ENCODE assay signal across 30 cellular contexts in the genomic region with DNA sequence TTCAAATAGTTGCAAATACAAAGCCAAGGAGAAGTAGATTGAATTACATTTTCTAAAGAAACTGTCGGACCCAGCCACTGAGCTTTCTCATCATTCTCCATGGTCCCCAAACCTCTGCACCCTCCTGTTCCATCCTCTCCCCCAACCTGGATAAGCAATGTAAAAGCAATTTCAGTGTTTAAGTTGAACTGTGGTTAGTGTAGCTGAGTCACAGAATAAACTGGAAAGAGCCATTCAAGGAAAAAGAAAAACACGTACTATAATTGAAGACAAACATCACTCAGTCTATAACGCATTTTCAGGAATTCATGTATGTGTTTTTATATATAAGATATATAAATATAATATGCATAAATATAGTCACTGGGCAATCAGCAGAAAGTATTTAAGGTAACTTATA.
"Had no signal": no experiment of that assay in that cellular context is flagged by ENCODE, and none has a peak within 500 bp of the region (broad histone marks: within the 10 kb centered on the region; RNA-seq: fewer than 3 reads in every experiment).

No MANE protein-coding gene starts in this region.

- H3K27ac ChIP-seq: left lung, lower lobe of right lung, neural progenitor cell, neutrophil, ovary, right atrium auricular region, right lobe of liver, stomach, suprapubic skin, thoracic aorta, tibial artery, upper lobe of right lung had no signal

- H3K4me1 ChIP-seq: left lung, lower lobe of right lung, neural progenitor cell, right atrium auricular region, right lobe of liver, stomach, suprapubic skin, tibial artery, upper lobe of right lung had no signal

- H3K9me3 ChIP-seq: lower lobe of right lung, neutrophil, ovary, right atrium auricular region, right lobe of liver, suprapubic skin, thoracic aorta, tibial artery, upper lobe of right lung had no signal

- H3K4me2 ChIP-seq: neural progenitor cell had no signal

- DNase-seq: hypothalamus; immature natural killer cell; kidney; left colon; left lung; lower lobe of right lung; mesendoderm; naive B cell; natural killer cell; nephron progenitor cell; occipital lobe; ovary; right lobe of liver; stimulated activated CD4-positive, alpha-beta T cell treated with anti-CD3 and anti-CD28 coated beads, Interleukin-12 subunit alpha, Interleukin-12 subunit beta, amount 100 ng/mL, for 4 hours; stimulated activated CD4-positive, alpha-beta T cell treated with anti-CD3 and anti-CD28 coated beads, Interleukin-15, amount 100 ng/mL, for 24 hours; stimulated activated CD4-positive, alpha-beta T cell treated with anti-CD3 and anti-CD28 coated beads, Interleukin-2, amount 100 ng/mL, for 24 hours; stimulated activated CD4-positive, alpha-beta T cell treated with anti-CD3 and anti-CD28 coated beads, Interleukin-4, amount 100 ng/mL, for 1 hour; stimulated activated naive B cell treated with anti-CD40 and anti-IgM and Interleukin-4, amounts not matched to agents 10 μg/mL and 1 μg/mL and 100 μg/mL, for 72 hours; stimulated activated naive CD8-positive, alpha-beta T cell treated with anti-CD3 and anti-CD28 coated beads, Interleukin-15, Interleukin-2, amounts not matched to agents 100 U/mL and 50 U/mL, for 24 hours; stomach; tibial artery; trophoblast cell; upper lobe of right lung had no signal

- H2AFZ ChIP-seq: neural progenitor cell had no signal

- H3K36me3 ChIP-seq: left lung, lower lobe of right lung, neural progenitor cell, neutrophil, ovary, right atrium auricular region, right lobe of liver, suprapubic skin, thoracic aorta, tibial artery, upper lobe of right lung had no signal

- H3K4me3 ChIP-seq: left lung, lower lobe of right lung, neural progenitor cell, ovary, right atrium auricular region, right lobe of liver, stomach, suprapubic skin, thoracic aorta, tibial artery, upper lobe of right lung had no signal

- FAIRE-seq: islet of Langerhans, kidney, urothelium cell line had no signal

- H3K27me3 ChIP-seq: left lung, neural progenitor cell, neutrophil, ovary, right atrium auricular region, right lobe of liver, stomach, suprapubic skin, tibial artery, upper lobe of right lung had no signal

- ATAC-seq: left colon; left lung; lower lobe of right lung; natural killer cell; right lobe of liver; stimulated activated naive B cell treated with anti-CD40 and anti-IgM and Interleukin-4, amounts not matched to agents 10 μg/mL and 1 μg/mL and 100 μg/mL, for 72 hours; stimulated activated naive CD8-positive, alpha-beta T cell treated with anti-CD3 and anti-CD28 coated beads, Interleukin-15, Interleukin-2, amounts not matched to agents 100 U/mL and 50 U/mL, for 24 hours; upper lobe of right lung had no signal
